ENCODE assay signal across 9 cellular contexts in genomic region chr19:17522988-17523872, GRCh38. TPM values are rescaled to one million over a fixed set of nuclear protein-coding genes. Genes with fewer than 3 reads are reported as not detected.
DNase-seq lines count a peak whose midpoint lies in the region; ATAC-seq and TF ChIP-seq lines count a peak whose summit lies in the region.
"Had no signal": no experiment of that assay in that cellular context is flagged by ENCODE, and none has a peak within 500 bp of the region (broad histone marks: within the 10 kb centered on the region; RNA-seq: fewer than 3 reads in every experiment).

No MANE protein-coding gene starts in this region.

- H3K9me3 ChIP-seq in testis: no peaks in the 10 kb centered on the region

- intact Hi-C loops in testis (cut with DNase I; ENCODE audit: low total_unique reads): no loop called here

- H3K4me3 ChIP-seq in GM06990 (replicated peaks; ENCODE audit: low read depth, low read length) (no peak overlapping the region), testis (no peak overlapping the region), brain microvascular endothelial cell (ENCODE audit: low read depth, low read length) (no peak overlapping the region)

- H3K27me3 ChIP-seq in GM06990 (replicated peaks; ENCODE audit: control insufficient read depth, insufficient read depth, low read length) (no peaks in the 10 kb centered on the region), layer of hippocampus (ENCODE audit: control insufficient read depth, insufficient read depth, low read length) (no peaks in the 10 kb centered on the region), testis (no peaks in the 10 kb centered on the region), brain microvascular endothelial cell (replicated peaks) (no peaks in the 10 kb centered on the region)

- no peak for TF ChIP-seq POLR2A in testis (IDR thresholded peaks at IDR 0.05)

- H3K36me3 ChIP-seq in GM06990 (ENCODE audit: control insufficient read depth, insufficient read depth, low read length) (peaks cover 4% of the 10 kb centered on the region), testis (ENCODE audit: low read depth, missing control alignments) (no peaks in the 10 kb centered on the region), brain microvascular endothelial cell (replicated peaks) (peaks cover 11% of the 10 kb centered on the region)

- no peak for TF ChIP-seq CTCF in GM06990 (IDR thresholded peaks at IDR 0.05; ENCODE audit: insufficient read depth, low read length, poor library complexity, severe bottlenecking)
- no peak for TF ChIP-seq CTCF in testis (IDR thresholded peaks at IDR 0.05)
- TF ChIP-seq CTCF in brain microvascular endothelial cell (IDR thresholded peaks at IDR 0.05; ENCODE audit: low read depth, low read length, missing control alignments): no peak

- H3K4me3 Mint-ChIP-seq in IgD-negative memory B cell: peak overlapping the region; percentile 73 to 91 (median 88)

- no peaks in the 10 kb centered on the region for H3K36me3 Mint-ChIP-seq in IgD-negative memory B cell

- no peaks in the 10 kb centered on the region for H3K27me3 Mint-ChIP-seq in IgD-negative memory B cell

- 54 to 66% methylated on average over 22 to 24 of the region's 24 CpGs for WGBS in testis, 2 donors

- H3K4me1 Mint-ChIP-seq in IgD-negative memory B cell: peaks cover 22 to 38% (median 36%) of the 10 kb centered on the region in 3 donors

- in situ Hi-C loops in brain microvascular endothelial cell (cut with HindIII; ENCODE audit: low pct_ligation_motif_present, low sequenced_read_pairs): loop anchor here (10.0 kb wide), 1 partner anchor 432 kb away; no protein-coding TSS in a partner anchor

- peak; percentile 90 for DNase-seq in GM06990 (ENCODE audit: extremely low read depth, insufficient read length)
- peak; percentile 21 for DNase-seq in activated CD8-positive, alpha-beta memory T cell treated with anti-CD3 and anti-CD28 coated beads, Interleukin-2, amount 50 U/mL, for 24 hours (ENCODE audit: extremely low read depth)
- peak; percentile 44 for DNase-seq in testis
- DNase-seq in brain microvascular endothelial cell: no peak
- DNase-seq in SW 1271 (lab: John Stamatoyannopoulos, UW): no peak

- H3K27ac Mint-ChIP-seq in IgD-negative memory B cell: peak overlapping the region; percentile 90 to 97 (median 95)

- ATAC-seq in GM21390 (IDR thresholded peaks at IDR 0.05; ENCODE audit: unreplicated experiment): peak; percentile 60
- ATAC-seq: HCT116 had no signal

- peaks cover 4% of the 10 kb centered on the region for H3K4me1 ChIP-seq in testis

- H3K9me3 Mint-ChIP-seq in IgD-negative memory B cell: no peaks in the 10 kb centered on the region

- H3K27ac ChIP-seq in layer of hippocampus (ENCODE audit: low read depth, low read length) (peak overlapping the region; percentile 52), testis (no peak overlapping the region), brain microvascular endothelial cell (no peak overlapping the region)

RNA-seq across cellular contexts. Expression of gene PGLS, which starts 11.8 kb away (rescaled TPM):
- polyA plus RNA-seq in IgD-negative memory B cell: 106 TPM
- total RNA-seq in testis: 10 to 100 TPM; 77.7 to 82.9 TPM
- 44.3 TPM for polyA plus RNA-seq in testis (ENCODE audit: insufficient read depth, low read depth, low replicate concordance)

RNA-seq across cellular contexts. Expression of gene COLGALT1, which starts 32.2 kb away (rescaled TPM):
- polyA plus RNA-seq in IgD-negative memory B cell (11.5 TPM), testis (ENCODE audit: insufficient read depth, low read depth, low replicate concordance) (52.0 TPM)
- total RNA-seq in testis: 10 to 100 TPM; 70.3 to 94.5 TPM

RNA-seq across cellular contexts. Expression of gene SLC27A1, which starts 52.9 kb away (rescaled TPM):
- polyA plus RNA-seq in IgD-negative memory B cell: 4.5 TPM
- 100 to 1,000 TPM in 1 of 2 donors, 10 to 100 TPM in 1; 92.8 to 105 TPM for total RNA-seq in testis
- 25.9 TPM for polyA plus RNA-seq in testis (ENCODE audit: insufficient read depth, low read depth, low replicate concordance)

Comparison
In these comparisons a context has a peak if more than half of its experiments do, and no peak if none do; other contexts are left out.
1. DNase-seq: peak in GM06990 (single experiment), activated CD8-positive, alpha-beta memory T cell treated with anti-CD3 and anti-CD28 coated beads, Interleukin-2, amount 50 U/mL, for 24 hours (single experiment) and testis (single experiment); none in brain microvascular endothelial cell (single experiment) and SW 1271 (0 of 2).